26 cellular contexts compared by ENCODE assay signal in genomic region chr13:50521191-50521590, GRCh38.
DNase-seq lines count a peak whose midpoint lies in the region; ATAC-seq and TF ChIP-seq lines count a peak whose summit lies in the region.
"Had no signal": no experiment of that assay in that cellular context is flagged by ENCODE, and none has a peak within 500 bp of the region (broad histone marks: within the 10 kb centered on the region; RNA-seq: fewer than 3 reads in every experiment).

No MANE protein-coding gene starts in this region.

- H3K27ac ChIP-seq in 22Rv1 = peak overlapping the region; percentile 13
- H3K27ac ChIP-seq in fibroblast of lung (ENCODE audit: insufficient read depth, low read length) = no peak overlapping the region
- H3K27ac ChIP-seq in psoas muscle = peak overlapping the region; percentile 84
- H3K27ac ChIP-seq: prostate gland, SJSA1 had no signal

- ATAC-seq in psoas muscle (no peak), GM21717 (IDR thresholded peaks at IDR 0.05; ENCODE audit: unreplicated experiment) (no peak)
- ATAC-seq: activated T-cell treated with anti-CD3 and anti-CD28 coated beads, Interleukin-2, amount 50 U/mL, for 72 hours; natural killer cell treated with Interleukin-12 subunit alpha and Interleukin-12 subunit beta and Interleukin-15 and Interleukin-18, amount 100 ng/mL, for 72 hours had no signal

- H3K4me1 ChIP-seq in fibroblast of lung (ENCODE audit: control insufficient read depth, extremely low read depth, insufficient read depth, low read length) (peaks cover 7% of the 10 kb centered on the region), psoas muscle (peaks cover 46% of the 10 kb centered on the region)
- H3K4me1 ChIP-seq: prostate gland had no signal

- no peaks in the 10 kb centered on the region for H3K79me2 ChIP-seq in fibroblast of lung (ENCODE audit: control insufficient read depth, insufficient read depth, low read length)

- no peak for TF ChIP-seq CTCF in 22Rv1 (IDR thresholded peaks at IDR 0.05)
- TF ChIP-seq CTCF in fibroblast of lung (conservative IDR thresholded peaks at IDR 0.05 in 1 of 2, IDR thresholded peaks at IDR 0.05 in 1 of 2; ENCODE audit: low read depth in 1 of 2, low read length in 2 of 2) = no peak
- TF ChIP-seq CTCF in psoas muscle (IDR thresholded peaks at IDR 0.05) = no peak

- H3K9me3 ChIP-seq in fibroblast of lung (ENCODE audit: control insufficient read depth, insufficient read depth, low read depth, low read length) (no peaks in the 10 kb centered on the region), psoas muscle (no peaks in the 10 kb centered on the region)
- H3K9me3 ChIP-seq: gastroesophageal sphincter, prostate gland, SJSA1, tibial artery had no signal

- H3K4me3 ChIP-seq in fibroblast of lung (replicated peaks in 1 of 4; ENCODE audit: control extremely low read depth in 1 of 4, insufficient read depth in 1 of 4, low read depth in 3 of 4, low read length in 4 of 4) (no peak overlapping the region), psoas muscle (no peak overlapping the region)
- H3K4me3 ChIP-seq: gastroesophageal sphincter, prostate gland, SJSA1, skin epidermis, tibial artery had no signal

- H4K20me1 ChIP-seq in fibroblast of lung (ENCODE audit: control insufficient read depth, extremely low read depth, insufficient read depth, low read length) = no peaks in the 10 kb centered on the region

- no peak overlapping the region for H2AFZ ChIP-seq in fibroblast of lung (ENCODE audit: low read length)

- 71 to 77% (median 76%) methylated on average over 3 of the region's 3 CpGs for WGBS in psoas muscle, 3 donors

- no peak overlapping the region for H3K9ac ChIP-seq in fibroblast of lung (ENCODE audit: insufficient read depth, low read length)

- intact Hi-C loops in psoas muscle (cut with DNase I) = loop anchor here in 1 of 2 donors (5.0 to 10.0 kb wide), 2 partner anchors 139 to 436 kb away; no protein-coding TSS in a partner anchor

- H3K4me2 ChIP-seq in fibroblast of lung (ENCODE audit: extremely low read depth, insufficient read depth, low read length) = peak overlapping the region; percentile 25

- DNase-seq in NCI-H69 (lab: John Stamatoyannopoulos, UW) = peak; percentile 46
- DNase-seq in fibroblast of lung (ENCODE audit: low read depth in 2 of 2) = no peak
- no peak for DNase-seq in psoas muscle
- DNase-seq in NCI-H2029 (lab: John Stamatoyannopoulos, UW) = no peak
- DNase-seq in stimulated activated CD4-positive, alpha-beta T cell treated with anti-CD3 and anti-CD28 coated beads, Interleukin-12 subunit alpha, Interleukin-12 subunit beta, amount 100 ng/mL, for 4 hours = no peak
- DNase-seq in kidney glomerular epithelial cell (lab: John Stamatoyannopoulos, UW) = no peak
- DNase-seq: activated CD4-positive, alpha-beta T cell treated with anti-CD3 and anti-CD28 coated beads for 48 hours; activated naive CD4-positive, alpha-beta T cell treated with anti-CD3 and anti-CD28 coated beads, Interleukin-2, amount 10 ng/mL, durations not matched to agents 7 days and 5 days; activated T-cell treated with anti-CD3 and anti-CD28 coated beads, Interleukin-2, amount 50 U/mL, for 72 hours; anterior cingulate cortex; CD4-positive, CD25-positive, alpha-beta regulatory T cell; erythroblast; GDM1; H7; kidney; NCI-H1105 treated with DMSO at 0.1 percent for 48 hours; NCI-H510A; stimulated activated naive CD4-positive, alpha-beta T cell treated with Interleukin-2 at 50 U/mL for 16 hours; tibial artery had no signal

- H3K36me3 ChIP-seq in fibroblast of lung (ENCODE audit: control insufficient read depth, insufficient read depth, low read length) (no peaks in the 10 kb centered on the region), psoas muscle (ENCODE audit: insufficient read depth in 1 of 2, low read depth in 1 of 2) (no peaks in the 10 kb centered on the region)
- H3K36me3 ChIP-seq: gastroesophageal sphincter, prostate gland, SJSA1, tibial artery had no signal

- H3K27me3 ChIP-seq in fibroblast of lung (ENCODE audit: control insufficient read depth, insufficient read depth, low read length) (no peaks in the 10 kb centered on the region), psoas muscle (ENCODE audit: insufficient read depth in 3 of 3, low read length in 2 of 3) (no peaks in the 10 kb centered on the region)
- H3K27me3 ChIP-seq: gastroesophageal sphincter, tibial artery had no signal
